Comparison of ENCODE assay signal across 18 cellular contexts in the genomic region with DNA sequence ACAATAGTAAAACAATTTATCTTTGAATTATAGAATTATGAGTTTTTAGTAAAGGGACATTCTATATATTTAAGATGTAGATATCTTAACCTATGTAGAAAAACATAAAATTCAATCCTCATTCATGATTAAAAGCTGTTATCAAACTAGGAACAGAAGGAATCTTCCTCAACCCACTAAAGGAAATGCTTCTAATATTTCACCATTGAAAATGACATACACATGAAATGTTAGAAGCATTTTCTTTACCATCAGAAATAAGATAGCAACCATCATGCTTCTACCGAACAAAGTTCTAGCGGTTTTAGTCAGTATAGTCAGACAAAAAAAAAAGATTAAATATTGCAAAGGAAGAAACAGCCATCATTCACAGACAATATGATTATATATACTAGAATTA. TPM values are rescaled to one million over a fixed set of nuclear protein-coding genes. Genes with fewer than 3 reads are reported as not detected.
DNase-seq lines count a peak whose midpoint lies in the region; ATAC-seq, FAIRE-seq and TF ChIP-seq lines count a peak whose summit lies in the region.
"Had no signal": no experiment of that assay in that cellular context is flagged by ENCODE, and none has a peak within 500 bp of the region (broad histone marks: within the 10 kb centered on the region; RNA-seq: fewer than 3 reads in every experiment).

No MANE protein-coding gene starts in this region.

- no peak overlapping the region for H3K4me3 Mint-ChIP-seq in Calu3 (ENCODE audit: low read depth, unreplicated experiment)
- no peak overlapping the region for H3K4me3 Mint-ChIP-seq in memory B cell
- no peak overlapping the region for H3K4me3 Mint-ChIP-seq in activated T-cell treated with anti-CD3 and anti-CD28 coated beads, Interleukin-2, amount 50 U/mL, for 72 hours
- H3K4me3 Mint-ChIP-seq in activated naive CD8-positive, alpha-beta T cell treated with anti-CD3 and anti-CD28 coated beads, Interleukin-2, amount 50 U/mL, for 24 hours = no peak overlapping the region
- H3K4me3 Mint-ChIP-seq in stimulated activated effector memory CD8-positive, alpha-beta T cell treated with anti-CD3 and anti-CD28 coated beads, Interleukin-12 subunit alpha, Interleukin-12 subunit beta, amount 100 ng/mL, for 72 hours = no peak overlapping the region

- no TSS peak for BruUV-seq in Calu3 (replicated peaks; lab: Mats Ljungman, UMichigan)

- no peaks in the 10 kb centered on the region for H3K36me3 Mint-ChIP-seq in Calu3 (ENCODE audit: insufficient read depth, unreplicated experiment)
- peaks cover 10% of the 10 kb centered on the region for H3K36me3 Mint-ChIP-seq in memory B cell
- H3K36me3 Mint-ChIP-seq in activated T-cell treated with anti-CD3 and anti-CD28 coated beads, Interleukin-2, amount 50 U/mL, for 72 hours (ENCODE audit: insufficient read depth in 2 of 2) = peaks cover 10 to 13% of the 10 kb centered on the region in 2 donors
- H3K36me3 Mint-ChIP-seq in activated naive CD8-positive, alpha-beta T cell treated with anti-CD3 and anti-CD28 coated beads, Interleukin-2, amount 50 U/mL, for 24 hours (ENCODE audit: low read depth) = peaks cover 10% of the 10 kb centered on the region
- no peaks in the 10 kb centered on the region for H3K36me3 Mint-ChIP-seq in stimulated activated effector memory CD8-positive, alpha-beta T cell treated with anti-CD3 and anti-CD28 coated beads, Interleukin-12 subunit alpha, Interleukin-12 subunit beta, amount 100 ng/mL, for 72 hours

- TF ChIP-seq POLR2A in GM12891 (IDR thresholded peaks at IDR 0.05; ENCODE audit: low read depth, low read length) = no peak

- no peak for DNase-seq in Calu3
- peak; percentile 3 for DNase-seq in OCI-M1 (lab: John Stamatoyannopoulos, UW)
- peak; percentile 60 for DNase-seq in choroid plexus epithelial cell (ENCODE audit: low read depth)
- no peak for DNase-seq in memory B cell (ENCODE audit: low spot score in 2 of 2)
- DNase-seq in activated T-cell treated with anti-CD3 and anti-CD28 coated beads, Interleukin-2, amount 50 U/mL, for 72 hours = no peak
- DNase-seq in GM12891 (ENCODE audit: insufficient read length, low spot score) = no peak
- no peak for DNase-seq in activated naive CD8-positive, alpha-beta T cell treated with anti-CD3 and anti-CD28 coated beads, Interleukin-2, amount 50 U/mL, for 24 hours
- DNase-seq in stimulated activated effector memory CD8-positive, alpha-beta T cell treated with anti-CD3 and anti-CD28 coated beads, Interleukin-12 subunit alpha, Interleukin-12 subunit beta, amount 100 ng/mL, for 72 hours (ENCODE audit: low spot score in 2 of 2) = no peak
- DNase-seq: BE2C, KBM-7, MM.1S, NCI-H1092, NCI-H1436, NCI-H187 treated with DMSO at 0.1 percent for 48 hours, NCI-H510A, SHP77 treated with DMSO at 0.1 percent for 48 hours had no signal

- TF ChIP-seq CTCF in Calu3 (IDR thresholded peaks at IDR 0.05; ENCODE audit: unreplicated experiment) (no peak), choroid plexus epithelial cell (conservative IDR thresholded peaks at IDR 0.05; ENCODE audit: low read depth, low read length) (no peak)

- FAIRE-seq in GM12891 (lab: Jason Lieb, UNC) = no peak
- FAIRE-seq: A549, H54 had no signal

- H3K27ac Mint-ChIP-seq in Calu3 (ENCODE audit: unreplicated experiment) = peak overlapping the region; percentile 47
- peak overlapping the region; percentile 11 for H3K27ac Mint-ChIP-seq in memory B cell
- H3K27ac Mint-ChIP-seq in activated T-cell treated with anti-CD3 and anti-CD28 coated beads, Interleukin-2, amount 50 U/mL, for 72 hours = no peak overlapping the region
- H3K27ac Mint-ChIP-seq in activated naive CD8-positive, alpha-beta T cell treated with anti-CD3 and anti-CD28 coated beads, Interleukin-2, amount 50 U/mL, for 24 hours = no peak overlapping the region
- H3K27ac Mint-ChIP-seq in stimulated activated effector memory CD8-positive, alpha-beta T cell treated with anti-CD3 and anti-CD28 coated beads, Interleukin-12 subunit alpha, Interleukin-12 subunit beta, amount 100 ng/mL, for 72 hours = no peak overlapping the region

- intact Hi-C loops in Calu3 (cut with micrococcal nuclease; ENCODE audit: unreplicated experiment) = loop anchor here (5.0 kb wide), 4 partner anchors 55 to 600 kb away; no protein-coding TSS in a partner anchor

- H3K4me1 Mint-ChIP-seq in Calu3 (ENCODE audit: low read depth, unreplicated experiment) = peaks cover 13% of the 10 kb centered on the region
- peaks cover 3% of the 10 kb centered on the region for H3K4me1 Mint-ChIP-seq in memory B cell
- H3K4me1 Mint-ChIP-seq in activated T-cell treated with anti-CD3 and anti-CD28 coated beads, Interleukin-2, amount 50 U/mL, for 72 hours (ENCODE audit: low read depth) = peaks cover 7% of the 10 kb centered on the region
- H3K4me1 Mint-ChIP-seq in activated naive CD8-positive, alpha-beta T cell treated with anti-CD3 and anti-CD28 coated beads, Interleukin-2, amount 50 U/mL, for 24 hours = peaks cover 3% of the 10 kb centered on the region
- no peaks in the 10 kb centered on the region for H3K4me1 Mint-ChIP-seq in stimulated activated effector memory CD8-positive, alpha-beta T cell treated with anti-CD3 and anti-CD28 coated beads, Interleukin-12 subunit alpha, Interleukin-12 subunit beta, amount 100 ng/mL, for 72 hours

- CTCF ChIA-PET in Calu3 (lab: Charles Lee) = no interaction called here

- ATAC-seq in memory B cell (ENCODE audit: low read depth) = no peak
- ATAC-seq in activated T-cell treated with anti-CD3 and anti-CD28 coated beads, Interleukin-2, amount 50 U/mL, for 72 hours (replicated peaks in 1 of 2) = no peak
- no peak for ATAC-seq in activated naive CD8-positive, alpha-beta T cell treated with anti-CD3 and anti-CD28 coated beads, Interleukin-2, amount 50 U/mL, for 24 hours
- no peak for ATAC-seq in stimulated activated effector memory CD8-positive, alpha-beta T cell treated with anti-CD3 and anti-CD28 coated beads, Interleukin-12 subunit alpha, Interleukin-12 subunit beta, amount 100 ng/mL, for 72 hours
- ATAC-seq: A549 had no signal

- no peaks in the 10 kb centered on the region for H3K27me3 Mint-ChIP-seq in Calu3 (ENCODE audit: unreplicated experiment)
- H3K27me3 Mint-ChIP-seq in memory B cell = no peaks in the 10 kb centered on the region
- no peaks in the 10 kb centered on the region for H3K27me3 Mint-ChIP-seq in activated T-cell treated with anti-CD3 and anti-CD28 coated beads, Interleukin-2, amount 50 U/mL, for 72 hours (ENCODE audit: low read depth)
- H3K27me3 Mint-ChIP-seq in activated naive CD8-positive, alpha-beta T cell treated with anti-CD3 and anti-CD28 coated beads, Interleukin-2, amount 50 U/mL, for 24 hours = no peaks in the 10 kb centered on the region

- H3K9me3 Mint-ChIP-seq in Calu3 (ENCODE audit: low read depth, unreplicated experiment) (no peaks in the 10 kb centered on the region), memory B cell (peaks cover 8% of the 10 kb centered on the region)
- H3K9me3 Mint-ChIP-seq in activated T-cell treated with anti-CD3 and anti-CD28 coated beads, Interleukin-2, amount 50 U/mL, for 72 hours = peaks cover 0 to 3% of the 10 kb centered on the region in 2 donors
- peaks cover 14% of the 10 kb centered on the region for H3K9me3 Mint-ChIP-seq in activated naive CD8-positive, alpha-beta T cell treated with anti-CD3 and anti-CD28 coated beads, Interleukin-2, amount 50 U/mL, for 24 hours
- peaks cover 3% of the 10 kb centered on the region for H3K9me3 Mint-ChIP-seq in stimulated activated effector memory CD8-positive, alpha-beta T cell treated with anti-CD3 and anti-CD28 coated beads, Interleukin-12 subunit alpha, Interleukin-12 subunit beta, amount 100 ng/mL, for 72 hours

- H3K4me3 ChIP-seq in choroid plexus epithelial cell (ENCODE audit: low read depth, low read length) = no peak overlapping the region
- H3K4me3 ChIP-seq: A549 had no signal

TF ChIP-seq in GM12891, 5 proteins besides CTCF, POLR2A, EP300 and RAD21:
- no peak for TF ChIP-seq POLR2AphosphoS5 (IDR thresholded peaks at IDR 0.05; ENCODE audit: low read depth, low read length)
- TF ChIP-seq POU2F2 (IDR thresholded peaks at IDR 0.05; ENCODE audit: low read depth, low read length) = no peak
- no peak for TF ChIP-seq SPI1 (IDR thresholded peaks at IDR 0.05; ENCODE audit: low read depth, low read length)
- TF ChIP-seq TAF1 (IDR thresholded peaks at IDR 0.05; ENCODE audit: low read depth, low read length) = no peak
- no peak for TF ChIP-seq PAX5 (IDR thresholded peaks at IDR 0.05; ENCODE audit: insufficient read depth, low read length, severe bottlenecking)

RNA-seq across cellular contexts. Expression of a gene that starts 32.2 kb away (rescaled TPM):
- total RNA-seq in Calu3 (2022) = not detected in 2 replicates
- total RNA-seq in activated T-cell treated with anti-CD3 and anti-CD28 coated beads, Interleukin-2, amount 50 U/mL, for 72 hours = not detected
- polyA plus RNA-seq in GM12891 (2012; ENCODE audit: low read depth, missing spikeins) = 0.03 TPM
- polyA plus RNA-seq: A549 had no signal

Comparison
In these comparisons a context has a peak if more than half of its experiments do, and no peak if none do; other contexts are left out.
1. DNase-seq: peak in OCI-M1 (single experiment) and choroid plexus epithelial cell (single experiment); none in Calu3 (single experiment), memory B cell (0 of 2), activated T-cell treated with anti-CD3 and anti-CD28 coated beads, Interleukin-2, amount 50 U/mL, for 72 hours (0 of 2), GM12891 (single experiment), activated naive CD8-positive, alpha-beta T cell treated with anti-CD3 and anti-CD28 coated beads, Interleukin-2, amount 50 U/mL, for 24 hours (single experiment) and stimulated activated effector memory CD8-positive, alpha-beta T cell treated with anti-CD3 and anti-CD28 coated beads, Interleukin-12 subunit alpha, Interleukin-12 subunit beta, amount 100 ng/mL, for 72 hours (0 of 2).
2. H3K27ac Mint-ChIP-seq: peak in Calu3 (single experiment) and memory B cell (single experiment); none in activated T-cell treated with anti-CD3 and anti-CD28 coated beads, Interleukin-2, amount 50 U/mL, for 72 hours (single experiment), activated naive CD8-positive, alpha-beta T cell treated with anti-CD3 and anti-CD28 coated beads, Interleukin-2, amount 50 U/mL, for 24 hours (single experiment) and stimulated activated effector memory CD8-positive, alpha-beta T cell treated with anti-CD3 and anti-CD28 coated beads, Interleukin-12 subunit alpha, Interleukin-12 subunit beta, amount 100 ng/mL, for 72 hours (single experiment).